In the genomic region with DNA sequence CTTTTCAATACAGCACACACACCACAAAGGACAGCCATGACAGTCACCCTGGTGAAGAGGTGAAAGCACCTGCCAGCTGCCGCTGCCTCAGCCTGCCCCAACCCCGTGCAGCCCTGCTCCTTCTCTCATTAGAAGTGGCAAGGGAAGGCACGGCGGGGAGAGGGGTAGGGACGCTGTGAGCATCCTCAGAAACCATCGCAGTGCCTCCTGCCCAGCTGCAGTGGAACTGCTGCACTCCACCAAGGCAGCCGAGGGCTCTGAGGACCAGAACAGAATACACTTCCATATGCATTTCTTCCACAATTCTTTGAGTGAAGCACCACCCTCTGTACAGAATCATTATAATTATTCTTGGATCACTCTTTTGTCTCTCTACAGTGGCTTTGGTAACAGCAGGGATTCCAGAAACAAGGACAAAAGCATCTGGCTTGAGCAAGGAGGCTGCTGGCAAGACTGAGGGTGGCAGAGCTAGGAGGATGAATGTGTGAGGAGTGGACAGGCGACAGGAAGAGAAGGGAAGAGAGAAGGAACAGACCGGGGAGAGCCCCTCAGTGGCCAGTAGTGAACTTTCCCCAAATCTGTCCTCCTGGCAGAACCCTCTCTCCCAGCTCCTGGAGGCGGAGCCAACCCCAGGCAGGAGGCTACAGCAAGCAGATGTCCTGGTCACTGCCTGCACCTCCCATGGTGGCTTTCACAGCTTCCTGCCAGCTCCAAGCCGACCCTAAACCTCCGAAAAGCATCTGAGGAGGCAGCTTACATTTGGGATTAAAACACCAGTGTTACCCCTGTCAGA, we compare ENCODE assay signal across 1 cellular context.
TF ChIP-seq lines count a peak whose summit lies in the region.

No MANE protein-coding gene starts in this region.

TF ChIP-seq in IMR-90, 13 proteins besides CTCF, POLR2A, EP300 and RAD21 (continued from another document):
- TF ChIP-seq, protein P1, sequence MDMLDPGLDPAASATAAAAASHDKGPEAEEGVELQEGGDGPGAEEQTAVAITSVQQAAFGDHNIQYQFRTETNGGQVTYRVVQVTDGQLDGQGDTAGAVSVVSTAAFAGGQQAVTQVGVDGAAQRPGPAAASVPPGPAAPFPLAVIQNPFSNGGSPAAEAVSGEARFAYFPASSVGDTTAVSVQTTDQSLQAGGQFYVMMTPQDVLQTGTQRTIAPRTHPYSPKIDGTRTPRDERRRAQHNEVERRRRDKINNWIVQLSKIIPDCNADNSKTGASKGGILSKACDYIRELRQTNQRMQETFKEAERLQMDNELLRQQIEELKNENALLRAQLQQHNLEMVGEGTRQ (IDR thresholded peaks at IDR 0.05; ENCODE audit: low read depth, low read length), result no peak
